Comparison of ENCODE assay signal across 1 cellular context in the genomic region with DNA sequence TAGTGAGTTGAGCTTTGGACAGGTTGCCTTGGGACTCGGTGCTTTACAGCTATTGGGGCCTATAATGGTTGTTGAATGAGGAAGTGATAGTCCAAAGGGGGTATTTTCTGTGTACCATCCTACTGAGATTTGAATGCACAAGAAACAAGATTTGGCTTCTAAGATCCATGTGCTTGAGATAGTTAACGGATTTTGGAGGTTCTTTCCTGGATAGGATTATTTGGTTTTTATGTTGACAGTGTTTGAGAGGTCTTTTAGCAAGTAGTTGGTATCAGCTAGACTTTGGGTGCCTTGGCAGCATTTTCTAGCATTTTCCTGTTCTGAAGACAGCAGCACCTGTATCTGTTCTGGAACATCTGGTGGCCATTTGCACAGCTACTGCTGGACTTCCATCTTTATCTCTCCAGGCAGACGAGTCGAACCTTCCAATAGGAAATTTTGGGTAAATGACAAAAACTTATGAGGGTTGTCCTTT.
TF ChIP-seq lines count a peak whose summit lies in the region.

No MANE protein-coding gene starts in this region.

TF ChIP-seq in GM12878, 131 proteins besides CTCF, POLR2A, EP300 and RAD21 (continued from another document):
- TF ChIP-seq, protein P1, sequence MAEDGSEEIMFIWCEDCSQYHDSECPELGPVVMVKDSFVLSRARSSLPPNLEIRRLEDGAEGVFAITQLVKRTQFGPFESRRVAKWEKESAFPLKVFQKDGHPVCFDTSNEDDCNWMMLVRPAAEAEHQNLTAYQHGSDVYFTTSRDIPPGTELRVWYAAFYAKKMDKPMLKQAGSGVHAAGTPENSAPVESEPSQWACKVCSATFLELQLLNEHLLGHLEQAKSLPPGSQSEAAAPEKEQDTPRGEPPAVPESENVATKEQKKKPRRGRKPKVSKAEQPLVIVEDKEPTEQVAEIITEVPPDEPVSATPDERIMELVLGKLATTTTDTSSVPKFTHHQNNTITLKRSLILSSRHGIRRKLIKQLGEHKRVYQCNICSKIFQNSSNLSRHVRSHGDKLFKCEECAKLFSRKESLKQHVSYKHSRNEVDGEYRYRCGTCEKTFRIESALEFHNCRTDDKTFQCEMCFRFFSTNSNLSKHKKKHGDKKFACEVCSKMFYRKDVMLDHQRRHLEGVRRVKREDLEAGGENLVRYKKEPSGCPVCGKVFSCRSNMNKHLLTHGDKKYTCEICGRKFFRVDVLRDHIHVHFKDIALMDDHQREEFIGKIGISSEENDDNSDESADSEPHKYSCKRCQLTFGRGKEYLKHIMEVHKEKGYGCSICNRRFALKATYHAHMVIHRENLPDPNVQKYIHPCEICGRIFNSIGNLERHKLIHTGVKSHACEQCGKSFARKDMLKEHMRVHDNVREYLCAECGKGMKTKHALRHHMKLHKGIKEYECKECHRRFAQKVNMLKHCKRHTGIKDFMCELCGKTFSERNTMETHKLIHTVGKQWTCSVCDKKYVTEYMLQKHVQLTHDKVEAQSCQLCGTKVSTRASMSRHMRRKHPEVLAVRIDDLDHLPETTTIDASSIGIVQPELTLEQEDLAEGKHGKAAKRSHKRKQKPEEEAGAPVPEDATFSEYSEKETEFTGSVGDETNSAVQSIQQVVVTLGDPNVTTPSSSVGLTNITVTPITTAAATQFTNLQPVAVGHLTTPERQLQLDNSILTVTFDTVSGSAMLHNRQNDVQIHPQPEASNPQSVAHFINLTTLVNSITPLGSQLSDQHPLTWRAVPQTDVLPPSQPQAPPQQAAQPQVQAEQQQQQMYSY (CRISPR knock-in tag; IDR thresholded peaks at IDR 0.05) = no peak
